ENCODE assay signal across 13 cellular contexts in genomic region chr3:13119471-13120220, GRCh38.
"Had no signal": no experiment of that assay in that cellular context is flagged by ENCODE, and none has a peak within 500 bp of the region (broad histone marks: within the 10 kb centered on the region; RNA-seq: fewer than 3 reads in every experiment).

No MANE protein-coding gene starts in this region.

- H3K36me3 ChIP-seq: left lung had no signal

- H3K9me3 ChIP-seq: body of pancreas, left lung, psoas muscle had no signal

- DNase-seq: activated B cell treated with CpG ODN at 0.5 μM for 24 hours; activated CD4-positive, alpha-beta T cell treated with anti-CD3 and anti-CD28 coated beads, Interleukin-2, amount 10 ng/mL, durations not matched to agents 24 days and 14 days; activated naive CD4-positive, alpha-beta T cell treated with anti-CD3 and anti-CD28 coated beads, Interleukin-2, amount 50 U/mL, for 16 hours; amniotic stem cell; occipital lobe; psoas muscle; stimulated activated CD4-positive, alpha-beta T cell treated with anti-CD3 and anti-CD28 coated beads, Interleukin-4, amount 100 ng/mL, for 1 hour; stimulated activated CD8-positive, alpha-beta memory T cell treated with anti-CD3 and anti-CD28 coated beads, Interleukin-4, amount 100 ng/mL, for 48 hours; T-helper 17 cell had no signal

- H3K4me3 ChIP-seq: body of pancreas, dorsolateral prefrontal cortex, left lung, psoas muscle had no signal

- ATAC-seq: body of pancreas; left lung; natural killer cell treated with Interleukin-12 subunit alpha and Interleukin-12 subunit beta and Interleukin-15 and Interleukin-18, amount 100 ng/mL, for 72 hours; psoas muscle; T-helper 17 cell had no signal

- H3K4me1 ChIP-seq: body of pancreas, left lung, psoas muscle had no signal

- H3K27ac ChIP-seq: body of pancreas, dorsolateral prefrontal cortex, left lung, psoas muscle had no signal

- H3K27me3 ChIP-seq: body of pancreas, dorsolateral prefrontal cortex had no signal
